In genomic region chr17:63278731-63279442, GRCh38 we compare ENCODE assay signal across 20 cellular contexts.
DNase-seq lines count a peak whose midpoint lies in the region; ATAC-seq and TF ChIP-seq lines count a peak whose summit lies in the region.
"Had no signal": no experiment of that assay in that cellular context is flagged by ENCODE, and none has a peak within 500 bp of the region (broad histone marks: within the 10 kb centered on the region; RNA-seq: fewer than 3 reads in every experiment).

No MANE protein-coding gene starts in this region.

- H3K9me2 ChIP-seq in SK-N-SH: no peaks in the 10 kb centered on the region

- in situ Hi-C loops in IMR-90 (cut with MboI; ENCODE audit: low sequenced_read_pairs): no loop called here
- in situ Hi-C loops in brain microvascular endothelial cell (cut with HindIII; ENCODE audit: low pct_ligation_motif_present, low sequenced_read_pairs): no loop called here

- POLR2A ChIA-PET in SK-N-SH (lab: Yijun Ruan, JAX) (no interaction called here), IMR-90 (lab: Charles Lee; ENCODE audit: unreplicated experiment) (no interaction called here)

- H3K23ac ChIP-seq in IMR-90 (ENCODE audit: low read depth, low read length): peak overlapping the region; percentile 55

- no peak overlapping the region for H2AK9ac ChIP-seq in IMR-90 (replicated peaks; ENCODE audit: low read depth, low read length, poor library complexity)

- H3K4me1 ChIP-seq in SK-N-SH (ENCODE audit: control insufficient read depth in 1 of 2, insufficient read depth in 2 of 2, low read depth in 1 of 2, low read length in 1 of 2): peaks cover 0 to 62% of the 10 kb centered on the region in 2 experiments; a peak in 3 of 4 replicates
- peaks cover 11% of the 10 kb centered on the region for H3K4me1 ChIP-seq in IMR-90 (ENCODE audit: control insufficient read depth, insufficient read depth, low read length)
- H3K4me1 ChIP-seq: Caco-2, transverse colon had no signal

- peak overlapping the region; percentile 94; the same call in 2 of the 3 replicates for H2BK15ac ChIP-seq in IMR-90 (ENCODE audit: low read depth, low read length)

- peaks cover 6% of the 10 kb centered on the region for H3K9me1 ChIP-seq in IMR-90 (ENCODE audit: insufficient read depth, low read length)

- peak overlapping the region; percentile 74; the same call in 1 of the 2 replicates for H2BK20ac ChIP-seq in IMR-90 (ENCODE audit: low read depth, low read length)

- BruUV-seq in IMR-90 (replicated peaks; lab: Mats Ljungman, UMichigan): no TSS peak

- H3K4me2 ChIP-seq in SK-N-SH: peak overlapping the region; percentile 54; the same call in 1 of the 2 replicates
- no peak overlapping the region; the same call in 1 of the 2 replicates for H3K4me2 ChIP-seq in IMR-90 (ENCODE audit: low read depth, low read length)

- TF ChIP-seq EP300 in SK-N-SH (IDR thresholded peaks at IDR 0.05; ENCODE audit: borderline replicate concordance in 1 of 2, low read depth in 1 of 2, low read length in 1 of 2): no peak

- no peaks in the 10 kb centered on the region for H3K27me3 ChIP-seq in SK-N-SH (ENCODE audit: insufficient read depth)
- no peaks in the 10 kb centered on the region for H3K27me3 ChIP-seq in IMR-90 (ENCODE audit: control insufficient read depth, insufficient read depth, low read length)
- no peaks in the 10 kb centered on the region for H3K27me3 ChIP-seq in brain microvascular endothelial cell (replicated peaks)
- H3K27me3 ChIP-seq: left lung, transverse colon had no signal

- peak overlapping the region; percentile 5; the same call in 1 of the 2 replicates for H3K56ac ChIP-seq in IMR-90 (ENCODE audit: extremely low read depth, insufficient read depth, low read length)

- H4K20me1 ChIP-seq in SK-N-SH (ENCODE audit: insufficient read depth): no peaks in the 10 kb centered on the region
- no peaks in the 10 kb centered on the region for H4K20me1 ChIP-seq in IMR-90 (ENCODE audit: insufficient read depth, low read length)

- H3K27ac ChIP-seq in SK-N-SH (ENCODE audit: low read depth in 2 of 2, low read length in 1 of 2): peak overlapping the region; percentile 60 to 97; a peak in 3 of 4 replicates
- H3K27ac ChIP-seq in IMR-90 (ENCODE audit: insufficient read depth, low read length): peak overlapping the region; percentile 59; the same call in 1 of the 2 replicates
- H3K27ac ChIP-seq in brain microvascular endothelial cell: peak overlapping the region; percentile 77
- H3K27ac ChIP-seq: coronary artery, transverse colon had no signal

- H3K9me3 ChIP-seq in SK-N-SH (peaks cover 8% of the 10 kb centered on the region), IMR-90 (ENCODE audit: control insufficient read depth, insufficient read depth, low read length) (no peaks in the 10 kb centered on the region)
- H3K9me3 ChIP-seq: Caco-2, transverse colon had no signal

- ATAC-seq in SK-N-SH treated with all-trans-retinoic acid at 6 μM for 48 hours (no peak), IMR-90 (ENCODE audit: low read depth) (no peak), GM18870 (IDR thresholded peaks at IDR 0.05; ENCODE audit: unreplicated experiment) (no peak), GM18505 (IDR thresholded peaks at IDR 0.05; ENCODE audit: unreplicated experiment) (no peak)
- ATAC-seq in stimulated activated naive CD8-positive, alpha-beta T cell treated with anti-CD3 and anti-CD28 coated beads, Interleukin-15, Interleukin-2, amounts not matched to agents 100 U/mL and 50 U/mL, for 24 hours: peak; percentile 33
- ATAC-seq: K562, Right ventricle myocardium inferior had no signal

- peak overlapping the region; percentile 84 for H2BK5ac ChIP-seq in IMR-90 (ENCODE audit: low read depth, low read length, poor library complexity, severe bottlenecking)

- dilution Hi-C loops in IMR-90 (cut with HindIII; ENCODE audit: low sequenced_read_pairs, unreplicated experiment): no loop called here

- peaks cover 73% of the 10 kb centered on the region for H3F3A ChIP-seq in SK-N-SH (replicated peaks; ENCODE audit: insufficient read depth)

- H4K5ac ChIP-seq in IMR-90 (ENCODE audit: low read depth, low read length): peak overlapping the region; percentile 82; the same call in 1 of the 2 replicates

- peak overlapping the region; percentile 73 for H2BK120ac ChIP-seq in IMR-90 (ENCODE audit: low read depth, low read length)

- 85% methylated on average over 2 of the region's 2 CpGs for WGBS in SK-N-SH (ENCODE audit: low lambda C conversion rate)
- WGBS in IMR-90 (ENCODE audit: extremely low coverage in 2 of 2, insufficient read length in 1 of 2), 2 experiments: no CpG with 5 or more reads among the region's 2 CpGs

- H3K79me2 ChIP-seq in SK-N-SH (ENCODE audit: insufficient read depth): peaks cover 38% of the 10 kb centered on the region

- peak overlapping the region; percentile 86 for H3K4ac ChIP-seq in IMR-90 (ENCODE audit: low read depth, low read length)

- H3K79me1 ChIP-seq in IMR-90 (ENCODE audit: low read depth in 1 of 2, low read length in 2 of 2): peaks cover 21 to 36% of the 10 kb centered on the region in 2 experiments; a peak in 3 of 4 replicates

- H3K18ac ChIP-seq in IMR-90 (ENCODE audit: low read depth, low read length): peak overlapping the region; percentile 72; the same call in 1 of the 2 replicates

- no peak for DNase-seq in SK-N-SH
- no peak for DNase-seq in IMR-90
- no peak for DNase-seq in brain microvascular endothelial cell
- DNase-seq in stimulated activated naive CD8-positive, alpha-beta T cell treated with anti-CD3 and anti-CD28 coated beads, Interleukin-15, Interleukin-2, amounts not matched to agents 100 U/mL and 50 U/mL, for 24 hours: no peak
- DNase-seq in LoVo (ENCODE audit: low spot score): no peak
- DNase-seq: activated CD4-positive, alpha-beta T cell treated with anti-CD3 and anti-CD28 coated beads, Interleukin-2, amount 50 U/mL, for 1 hour; activated T-cell treated with anti-CD3 and anti-CD28 coated beads, Interleukin-2, amount 50 U/mL, for 48 hours; amygdala; Caco-2; GDM1; left lung; NCI-H187; NCI-H82; transverse colon had no signal

- no peak for TF ChIP-seq CTCF in SK-N-SH (IDR thresholded peaks at IDR 0.05)
- TF ChIP-seq CTCF in IMR-90 (conservative IDR thresholded peaks at IDR 0.05; ENCODE audit: low read depth, low read length): no peak
- TF ChIP-seq CTCF in brain microvascular endothelial cell (IDR thresholded peaks at IDR 0.05; ENCODE audit: low read depth, low read length, missing control alignments): no peak

- H3K4me3 ChIP-seq in SK-N-SH (ENCODE audit: low read depth in 2 of 2, low read length in 1 of 2) (no peak overlapping the region), IMR-90 (ENCODE audit: insufficient read depth, low read depth, low read length) (no peak overlapping the region), brain microvascular endothelial cell (ENCODE audit: low read depth, low read length) (no peak overlapping the region)
- H3K4me3 ChIP-seq: coronary artery, K562, left lung, transverse colon had no signal

- H4K91ac ChIP-seq in IMR-90 (ENCODE audit: insufficient read depth, low read depth, low read length): peak overlapping the region; percentile 77

- H3K9ac ChIP-seq in SK-N-SH (peak overlapping the region; percentile 77; the same call in 1 of the 2 replicates), IMR-90 (ENCODE audit: low read depth, low read length) (no peak overlapping the region)

- peak overlapping the region; percentile 99 for H2AK5ac ChIP-seq in IMR-90 (ENCODE audit: low read depth, low read length)

- TF ChIP-seq POLR2A in IMR-90 (IDR thresholded peaks at IDR 0.05; ENCODE audit: low read depth, low read length): no peak
- TF ChIP-seq POLR2A in GM18505 (IDR thresholded peaks at IDR 0.05; ENCODE audit: borderline replicate concordance, extremely low read depth, insufficient read depth, insufficient read length): no peak

- intact Hi-C loops in IMR-90 (cut with micrococcal nuclease): no loop called here

- H3K36me3 ChIP-seq in SK-N-SH (replicated peaks in 1 of 2; ENCODE audit: control insufficient read depth in 1 of 2, insufficient read depth in 2 of 2, low read length in 1 of 2) (peaks cover 17 to 26% of the 10 kb centered on the region in 2 experiments), IMR-90 (ENCODE audit: control insufficient read depth, insufficient read depth, low read length) (no peaks in the 10 kb centered on the region; the same call in 1 of the 2 replicates), brain microvascular endothelial cell (replicated peaks) (no peaks in the 10 kb centered on the region)
- H3K36me3 ChIP-seq: left lung, transverse colon had no signal

- TF ChIP-seq RAD21 in SK-N-SH (IDR thresholded peaks at IDR 0.05; ENCODE audit: low read length): no peak
- TF ChIP-seq RAD21 in IMR-90 (IDR thresholded peaks at IDR 0.05; ENCODE audit: low read length): no peak

- no peak overlapping the region for H2AFZ ChIP-seq in SK-N-SH (ENCODE audit: low read depth)
- no peak overlapping the region for H2AFZ ChIP-seq in IMR-90 (replicated peaks; ENCODE audit: low read length, poor library complexity)

- CTCF ChIA-PET in SK-N-SH (lab: Yijun Ruan, JAX): interaction anchor here (2.6 kb wide), 1 partner anchor 128 kb away, joined by 10 read pairs; no protein-coding TSS in a partner anchor
- CTCF ChIA-PET in IMR-90 (lab: Yijun Ruan, JAX): interaction anchor here (1.6 kb wide), 1 partner anchor 36 kb away, joined by 3 read pairs; no protein-coding TSS in a partner anchor

- H3K14ac ChIP-seq in IMR-90 (replicated peaks; ENCODE audit: low read depth, low read length): peak overlapping the region; percentile 82

- peak overlapping the region; percentile 18 to 54; a peak in 2 of 4 replicates for H4K8ac ChIP-seq in IMR-90 (ENCODE audit: low read depth in 2 of 2, low read length in 2 of 2)

TF ChIP-seq in SK-N-SH, 30 proteins besides CTCF, POLR2A, EP300 and RAD21 (continues in another document):
- TF ChIP-seq YY1 (IDR thresholded peaks at IDR 0.05; ENCODE audit: low read depth): no peak

TF ChIP-seq in IMR-90, 13 proteins besides CTCF, POLR2A, EP300 and RAD21 (continues in another document):
- TF ChIP-seq BHLHE40 (IDR thresholded peaks at IDR 0.05; ENCODE audit: low read depth, low read length) (no peak), SMC3 (IDR thresholded peaks at IDR 0.05; ENCODE audit: low read depth, low read length) (no peak), ELK1 (IDR thresholded peaks at IDR 0.05; ENCODE audit: borderline replicate concordance, low read depth, low read length) (no peak), RFX5 (IDR thresholded peaks at IDR 0.05; ENCODE audit: low read depth, low read length) (no peak), MAFK (IDR thresholded peaks at IDR 0.05; ENCODE audit: low read depth, low read length) (no peak), RCOR1 (IDR thresholded peaks at IDR 0.05; ENCODE audit: insufficient replicate concordance, low read length) (no peak)
